In genomic region chr2:23500836-23501235, GRCh38 we compare ENCODE assay signal across 13 cellular contexts.
DNase-seq lines count a peak whose midpoint lies in the region; ATAC-seq and TF ChIP-seq lines count a peak whose summit lies in the region.
"Had no signal": no experiment of that assay in that cellular context is flagged by ENCODE, and none has a peak within 500 bp of the region (broad histone marks: within the 10 kb centered on the region; RNA-seq: fewer than 3 reads in every experiment).

No MANE protein-coding gene starts in this region.

- no peak overlapping the region for H3K4ac ChIP-seq in trophoblast cell (ENCODE audit: low read depth, low read length)

- no peaks in the 10 kb centered on the region for H3K27me3 Mint-ChIP-seq in CD4-positive, alpha-beta T cell
- peaks cover 7% of the 10 kb centered on the region for H3K27me3 Mint-ChIP-seq in activated CD8-positive, alpha-beta T cell treated with anti-CD3 and anti-CD28 coated beads for 36 hours

- no peak for TF ChIP-seq EP300 in gastroesophageal sphincter (IDR thresholded peaks at IDR 0.05)

- H3K79me1 ChIP-seq in trophoblast cell (ENCODE audit: low read length), result peaks cover 4% of the 10 kb centered on the region

- H3K36me3 Mint-ChIP-seq in CD4-positive, alpha-beta T cell (ENCODE audit: low read depth), result no peaks in the 10 kb centered on the region
- no peaks in the 10 kb centered on the region for H3K36me3 Mint-ChIP-seq in activated CD8-positive, alpha-beta T cell treated with anti-CD3 and anti-CD28 coated beads for 36 hours (ENCODE audit: low read depth)
- H3K36me3 Mint-ChIP-seq: CD8-positive, alpha-beta T cell had no signal

- no peak overlapping the region for H3K23ac ChIP-seq in trophoblast cell (ENCODE audit: low read length)

- H3K4me3 ChIP-seq in right cardiac atrium (ENCODE audit: low read length), result no peak overlapping the region
- no peak overlapping the region for H3K4me3 ChIP-seq in right atrium auricular region
- no peak overlapping the region for H3K4me3 ChIP-seq in gastroesophageal sphincter
- H3K4me3 ChIP-seq in trophoblast cell (ENCODE audit: low read depth, low read length), result no peak overlapping the region

- H3K4me1 ChIP-seq in right cardiac atrium (ENCODE audit: control insufficient read depth, insufficient read depth, low read length) (peaks cover 2% of the 10 kb centered on the region), right atrium auricular region (peaks cover 0 to 65% of the 10 kb centered on the region in 2 donors), gastroesophageal sphincter (peaks cover 0 to 86% (median 12%) of the 10 kb centered on the region in 3 donors), trophoblast cell (ENCODE audit: control insufficient read depth in 1 of 2, insufficient read depth in 2 of 2, low read length in 2 of 2) (peaks cover 28 to 45% of the 10 kb centered on the region in 2 experiments)
- H3K4me1 ChIP-seq: Caco-2 had no signal

- H3K27me3 ChIP-seq in right cardiac atrium (ENCODE audit: control insufficient read depth, insufficient read depth) (no peaks in the 10 kb centered on the region), right atrium auricular region (no peaks in the 10 kb centered on the region), gastroesophageal sphincter (no peaks in the 10 kb centered on the region), trophoblast cell (ENCODE audit: insufficient read depth, low read length) (no peaks in the 10 kb centered on the region)
- no peaks in the 10 kb centered on the region for H3K27me3 ChIP-seq in CD4-positive, alpha-beta T cell (ENCODE audit: control insufficient read depth, insufficient read depth, low read length)

- POLR2A ChIA-PET in CD4-positive, alpha-beta T cell (lab: Charles Lee), result no interaction called here
- POLR2A ChIA-PET in activated CD8-positive, alpha-beta T cell treated with anti-CD3 and anti-CD28 coated beads for 36 hours (lab: Charles Lee), result no interaction called here

- H2AFZ ChIP-seq in trophoblast cell (ENCODE audit: insufficient read depth, low read length, poor library complexity), result no peak overlapping the region

- ATAC-seq in right cardiac atrium, result no peak
- ATAC-seq in gastroesophageal sphincter, result no peak
- ATAC-seq in CD4-positive, alpha-beta T cell (ENCODE audit: poor library complexity), result no peak
- ATAC-seq in activated CD8-positive, alpha-beta T cell treated with anti-CD3 and anti-CD28 coated beads for 36 hours, result no peak
- ATAC-seq: CD8-positive, alpha-beta T cell had no signal

- peaks cover 23% of the 10 kb centered on the region for H3K4me1 Mint-ChIP-seq in CD4-positive, alpha-beta T cell (ENCODE audit: low read depth)
- H3K4me1 Mint-ChIP-seq in activated CD8-positive, alpha-beta T cell treated with anti-CD3 and anti-CD28 coated beads for 36 hours (ENCODE audit: low read depth), result peaks cover 18% of the 10 kb centered on the region

- H3K27ac ChIP-seq in right cardiac atrium (ENCODE audit: low read length) (no peak overlapping the region), right atrium auricular region (no peak overlapping the region), gastroesophageal sphincter (peak overlapping the region in 3 of 4 donors; percentile 61 to 83 (median 82)), trophoblast cell (ENCODE audit: low read depth, low read length) (no peak overlapping the region)
- no peak overlapping the region for H3K27ac ChIP-seq in CD4-positive, alpha-beta T cell (ENCODE audit: low read depth, low read length)

- H3K79me2 ChIP-seq in trophoblast cell (ENCODE audit: control insufficient read depth, insufficient read depth, low read length, poor library complexity), result no peaks in the 10 kb centered on the region

- H4K91ac ChIP-seq in trophoblast cell (ENCODE audit: low read depth, low read length), result no peak overlapping the region

- H4K8ac ChIP-seq in trophoblast cell (ENCODE audit: low read depth, low read length), result no peak overlapping the region

- H2BK12ac ChIP-seq in trophoblast cell (ENCODE audit: low read length), result peak overlapping the region; percentile 16

- H3K9me3 Mint-ChIP-seq in CD4-positive, alpha-beta T cell, result no peaks in the 10 kb centered on the region
- H3K9me3 Mint-ChIP-seq in activated CD8-positive, alpha-beta T cell treated with anti-CD3 and anti-CD28 coated beads for 36 hours, result no peaks in the 10 kb centered on the region
- H3K9me3 Mint-ChIP-seq: CD8-positive, alpha-beta T cell had no signal

- no peak overlapping the region for H2AK5ac ChIP-seq in trophoblast cell (ENCODE audit: low read length)

- H3K9me3 ChIP-seq in right cardiac atrium (ENCODE audit: control insufficient read depth, low read length) (no peaks in the 10 kb centered on the region), right atrium auricular region (no peaks in the 10 kb centered on the region), gastroesophageal sphincter (no peaks in the 10 kb centered on the region), trophoblast cell (ENCODE audit: insufficient read depth, low read depth, low read length) (no peaks in the 10 kb centered on the region)
- no peaks in the 10 kb centered on the region for H3K9me3 ChIP-seq in CD4-positive, alpha-beta T cell (ENCODE audit: control insufficient read depth, low read length)
- H3K9me3 ChIP-seq: Caco-2 had no signal

- H2BK5ac ChIP-seq in trophoblast cell (ENCODE audit: low read depth, low read length, poor library complexity), result no peak overlapping the region

- H4K12ac ChIP-seq in trophoblast cell (ENCODE audit: low read depth, low read length), result no peak overlapping the region

- no peak overlapping the region for H2BK120ac ChIP-seq in trophoblast cell (ENCODE audit: insufficient read depth, low read length, poor library complexity)

- no peak for TF ChIP-seq CTCF in right atrium auricular region (IDR thresholded peaks at IDR 0.05)
- TF ChIP-seq CTCF in gastroesophageal sphincter (IDR thresholded peaks at IDR 0.05), result no peak
- TF ChIP-seq CTCF in CD4-positive, alpha-beta T cell (IDR thresholded peaks at IDR 0.05), result no peak
- no peak for TF ChIP-seq CTCF in activated CD8-positive, alpha-beta T cell treated with anti-CD3 and anti-CD28 coated beads for 36 hours (IDR thresholded peaks at IDR 0.05)

- intact Hi-C loops in right cardiac atrium (cut with DNase I), result no loop called here
- intact Hi-C loops in CD4-positive, alpha-beta T cell (cut with DNase I, micrococcal nuclease), result no loop called here
- intact Hi-C loops in activated CD8-positive, alpha-beta T cell treated with anti-CD3 and anti-CD28 coated beads for 36 hours (cut with micrococcal nuclease), result no loop called here

- no peak overlapping the region for H3K4me3 Mint-ChIP-seq in CD4-positive, alpha-beta T cell
- no peak overlapping the region for H3K4me3 Mint-ChIP-seq in activated CD8-positive, alpha-beta T cell treated with anti-CD3 and anti-CD28 coated beads for 36 hours
- H3K4me3 Mint-ChIP-seq: CD8-positive, alpha-beta T cell had no signal

- H3K9ac ChIP-seq in trophoblast cell (ENCODE audit: low read length), result no peak overlapping the region

- WGBS in right cardiac atrium, result 86% methylated on average over 12 of the region's 12 CpGs
- 99% methylated on average over 5 of the region's 12 CpGs; no CpG with 5 or more reads in 1 of the 2 donors for WGBS in gastroesophageal sphincter (ENCODE audit: low coverage in 1 of 2), 2 donors
- no CpG with 5 or more reads among the region's 12 CpGs for WGBS in trophoblast cell (ENCODE audit: extremely low coverage, insufficient coverage, insufficient read length)

- H3K18ac ChIP-seq in trophoblast cell (ENCODE audit: low read length), result no peak overlapping the region

- H3K36me3 ChIP-seq in right atrium auricular region (no peaks in the 10 kb centered on the region), gastroesophageal sphincter (no peaks in the 10 kb centered on the region), trophoblast cell (ENCODE audit: control insufficient read depth in 1 of 2, insufficient read depth in 2 of 2, low read length in 2 of 2) (no peaks in the 10 kb centered on the region)

- H3K14ac ChIP-seq in trophoblast cell (ENCODE audit: low read length), result no peak overlapping the region

- CTCF ChIA-PET in CD4-positive, alpha-beta T cell (lab: Charles Lee), result no interaction called here
- CTCF ChIA-PET in activated CD8-positive, alpha-beta T cell treated with anti-CD3 and anti-CD28 coated beads for 36 hours (lab: Charles Lee), result no interaction called here

- H3K27ac Mint-ChIP-seq in CD4-positive, alpha-beta T cell, result no peak overlapping the region
- no peak overlapping the region for H3K27ac Mint-ChIP-seq in activated CD8-positive, alpha-beta T cell treated with anti-CD3 and anti-CD28 coated beads for 36 hours
- H3K27ac Mint-ChIP-seq: CD8-positive, alpha-beta T cell had no signal

- H3K4me2 ChIP-seq in trophoblast cell (ENCODE audit: low read length), result no peak overlapping the region

- DNase-seq in right cardiac atrium (peak in 2 of 3 donors; percentile 11 to 12), right atrium auricular region (ENCODE audit: low spot score) (no peak), trophoblast cell (no peak)
- DNase-seq in CD4-positive, alpha-beta T cell, result no peak
- no peak for DNase-seq in activated CD8-positive, alpha-beta T cell treated with anti-CD3 and anti-CD28 coated beads for 36 hours
- DNase-seq: C1 segment of cervical spinal cord; Caco-2; CD8-positive, alpha-beta T cell; DMS153; DND-41; H7; HCEC 1CT had no signal

- no peak for TF ChIP-seq POLR2A in gastroesophageal sphincter (IDR thresholded peaks at IDR 0.05)

Comparison
In these comparisons a context has a peak if more than half of its experiments do, and no peak if none do; other contexts are left out.
1. DNase-seq: peak in right cardiac atrium (2 of 3); none in right atrium auricular region (single experiment), trophoblast cell (0 of 2), CD4-positive, alpha-beta T cell (0 of 10) and activated CD8-positive, alpha-beta T cell treated with anti-CD3 and anti-CD28 coated beads for 36 hours (single experiment).
2. H3K27ac ChIP-seq: peak in gastroesophageal sphincter (3 of 4); none in right cardiac atrium (single experiment), right atrium auricular region (0 of 2), trophoblast cell (single experiment) and CD4-positive, alpha-beta T cell (single experiment).